Comparison of ENCODE assay signal across 8 cellular contexts in the genomic region with DNA sequence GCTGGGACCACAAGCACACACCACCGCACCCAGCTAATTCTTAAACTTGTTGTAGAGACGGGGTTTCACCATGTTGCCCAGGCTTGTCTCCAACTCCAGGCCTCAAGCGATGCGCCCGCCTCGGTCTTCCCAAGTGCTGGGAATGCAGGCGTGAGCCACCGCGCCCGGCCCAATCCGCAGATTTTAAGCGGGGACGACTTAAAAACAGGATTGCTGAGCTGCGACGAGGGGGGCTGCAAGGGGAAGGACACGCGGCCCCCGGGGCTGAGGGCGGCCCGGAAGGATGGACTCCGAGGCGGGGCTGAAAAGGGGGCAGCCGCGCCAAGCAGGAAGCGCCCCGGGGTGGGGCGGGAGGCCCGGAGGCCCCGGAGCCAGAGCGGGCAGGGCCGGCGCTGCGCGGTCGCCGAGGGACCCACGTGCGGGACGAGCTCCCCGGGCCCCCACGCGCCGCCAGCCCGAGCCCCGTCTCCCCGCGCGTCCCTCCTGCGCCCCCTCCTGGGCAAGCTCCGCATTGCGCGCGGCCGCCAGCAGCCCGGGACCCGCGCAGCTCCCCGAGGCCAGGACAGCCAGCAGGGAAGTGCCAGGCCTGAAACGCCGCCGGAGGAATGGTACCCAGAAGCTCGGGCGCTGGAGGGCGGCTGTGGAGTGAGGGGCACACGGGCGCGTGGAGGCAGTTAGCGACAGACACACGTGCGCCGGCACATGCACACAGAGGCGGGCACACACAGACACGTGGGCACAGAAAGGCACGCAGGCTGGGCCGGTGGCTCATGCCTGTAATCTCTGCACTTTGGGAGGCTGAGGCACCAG. TPM values are rescaled to one million over a fixed set of nuclear protein-coding genes. Genes with fewer than 3 reads are reported as not detected.
DNase-seq lines count a peak whose midpoint lies in the region; ATAC-seq and TF ChIP-seq lines count a peak whose summit lies in the region.

No MANE protein-coding gene starts in this region.

- no peak for TF ChIP-seq POLR2A in Peyer's patch (IDR thresholded peaks at IDR 0.05)
- no peak for TF ChIP-seq POLR2A in stomach (IDR thresholded peaks at IDR 0.05)

- H3K4me3 Mint-ChIP-seq in activated T-helper 2 cell treated with anti-CD3 and anti-CD28 coated beads, Interferon-gamma antibody, Interleukin-2, Interleukin-4, amounts not matched to agents 10 μg/mL and 5 μg/mL and 100 μg/mL, durations not matched to agents 14 hours and 24 hours and 36 hours (ENCODE audit: low read depth), result no peak overlapping the region

- TF ChIP-seq CTCF in Peyer's patch (IDR thresholded peaks at IDR 0.05) (peak; percentile 80 to 96 (median 91)), fibroblast of villous mesenchyme (IDR thresholded peaks at IDR 0.05; ENCODE audit: insufficient read depth, low read depth, low read length) (peak; percentile 71), neutrophil (IDR thresholded peaks at IDR 0.05) (peak; percentile 94), stomach (IDR thresholded peaks at IDR 0.05) (peak in 5 of 7 experiments; percentile 57 to 94 (median 79))

- H3K9me3 Mint-ChIP-seq in activated T-helper 2 cell treated with anti-CD3 and anti-CD28 coated beads, Interferon-gamma antibody, Interleukin-2, Interleukin-4, amounts not matched to agents 10 μg/mL and 5 μg/mL and 100 μg/mL, durations not matched to agents 14 hours and 24 hours and 36 hours, result no peaks in the 10 kb centered on the region

- no peaks in the 10 kb centered on the region for H3K36me3 Mint-ChIP-seq in activated T-helper 2 cell treated with anti-CD3 and anti-CD28 coated beads, Interferon-gamma antibody, Interleukin-2, Interleukin-4, amounts not matched to agents 10 μg/mL and 5 μg/mL and 100 μg/mL, durations not matched to agents 14 hours and 24 hours and 36 hours (ENCODE audit: low read depth)

- H3K27ac ChIP-seq in Peyer's patch (no peak overlapping the region), neutrophil (no peak overlapping the region), stomach (peak overlapping the region in 1 of 5 donors; percentile 58)

- peak; percentile 94 for DNase-seq in AG20443 (ENCODE audit: low spot score)
- DNase-seq in Peyer's patch, result peak; percentile 64 to 87 (median 84)
- peak; percentile 61 for DNase-seq in activated T-helper 2 cell treated with anti-CD3 and anti-CD28 coated beads, Interferon-gamma antibody, Interleukin-2, Interleukin-4, amounts not matched to agents 10 μg/mL and 5 μg/mL and 100 μg/mL, durations not matched to agents 14 hours and 24 hours and 36 hours (ENCODE audit: low spot score)
- peak; percentile 38 for DNase-seq in fibroblast of villous mesenchyme (ENCODE audit: low read depth)
- DNase-seq in stomach, result peak; percentile 79
- DNase-seq in NCI-H187 treated with DMSO at 0.1 percent for 48 hours (lab: John Stamatoyannopoulos, UW), result no peak

- H3K4me3 ChIP-seq in Peyer's patch, result peak overlapping the region; percentile 16 to 55 (median 44)
- no peak overlapping the region for H3K4me3 ChIP-seq in fibroblast of villous mesenchyme (ENCODE audit: low read depth, low read length)
- no peak overlapping the region for H3K4me3 ChIP-seq in neutrophil (ENCODE audit: low read depth in 1 of 2, low read length in 1 of 2)
- peak overlapping the region; percentile 28 to 45 (median 32) for H3K4me3 ChIP-seq in stomach

- H3K27ac Mint-ChIP-seq in activated T-helper 2 cell treated with anti-CD3 and anti-CD28 coated beads, Interferon-gamma antibody, Interleukin-2, Interleukin-4, amounts not matched to agents 10 μg/mL and 5 μg/mL and 100 μg/mL, durations not matched to agents 14 hours and 24 hours and 36 hours, result no peak overlapping the region

- 9 to 19% (median 15%) methylated on average over 21 to 75 of the region's 75 CpGs for WGBS in stomach, 5 donors

- no peaks in the 10 kb centered on the region for H3K9me3 ChIP-seq in Peyer's patch
- no peaks in the 10 kb centered on the region for H3K9me3 ChIP-seq in neutrophil
- H3K9me3 ChIP-seq in stomach, result peaks cover 0 to 8% (median 0%) of the 10 kb centered on the region in 4 donors

- intact Hi-C loops in activated T-helper 2 cell treated with anti-CD3 and anti-CD28 coated beads, Interferon-gamma antibody, Interleukin-2, Interleukin-4, amounts not matched to agents 10 μg/mL and 5 μg/mL and 100 μg/mL, durations not matched to agents 14 hours and 24 hours and 36 hours (cut with micrococcal nuclease), result loop anchor here (2.0 to 5.0 kb wide), 2 partner anchors 84 to 102 kb away; no protein-coding TSS in a partner anchor
- intact Hi-C loops in stomach (cut with DNase I; ENCODE audit: low total_unique reads), result loop anchor here (5.0 kb wide), 1 partner anchor 82 kb away; no protein-coding TSS in a partner anchor

- peaks cover 8 to 55% (median 15%) of the 10 kb centered on the region in 4 donors for H3K4me1 ChIP-seq in Peyer's patch
- H3K4me1 ChIP-seq in neutrophil (ENCODE audit: control insufficient read depth in 1 of 2, insufficient read depth in 1 of 2, low read depth in 1 of 2, low read length in 1 of 2), result peaks cover 6 to 14% of the 10 kb centered on the region in 2 experiments
- peaks cover 10 to 56% (median 39%) of the 10 kb centered on the region in 4 donors for H3K4me1 ChIP-seq in stomach

- H3K4me1 Mint-ChIP-seq in activated T-helper 2 cell treated with anti-CD3 and anti-CD28 coated beads, Interferon-gamma antibody, Interleukin-2, Interleukin-4, amounts not matched to agents 10 μg/mL and 5 μg/mL and 100 μg/mL, durations not matched to agents 14 hours and 24 hours and 36 hours (ENCODE audit: low read depth), result peaks cover 10% of the 10 kb centered on the region

- ATAC-seq in GM21367 (IDR thresholded peaks at IDR 0.05; ENCODE audit: unreplicated experiment), result peak; percentile 44

- no peak for TF ChIP-seq EP300 in stomach (IDR thresholded peaks at IDR 0.05)

- peaks cover 29% of the 10 kb centered on the region for H3K27me3 Mint-ChIP-seq in activated T-helper 2 cell treated with anti-CD3 and anti-CD28 coated beads, Interferon-gamma antibody, Interleukin-2, Interleukin-4, amounts not matched to agents 10 μg/mL and 5 μg/mL and 100 μg/mL, durations not matched to agents 14 hours and 24 hours and 36 hours (ENCODE audit: low read depth)

- H3K36me3 ChIP-seq in Peyer's patch (no peaks in the 10 kb centered on the region), neutrophil (no peaks in the 10 kb centered on the region), stomach (no peaks in the 10 kb centered on the region)

- H3K27me3 ChIP-seq in Peyer's patch (no peaks in the 10 kb centered on the region), neutrophil (peaks cover 91% of the 10 kb centered on the region), stomach (peaks cover 3 to 85% (median 34%) of the 10 kb centered on the region in 3 donors)

RNA-seq across cellular contexts. Expression of gene PRKCZ, which starts 5.5 kb away (rescaled TPM):
- total RNA-seq in Peyer's patch (100 to 1,000 TPM in 2 of 4 donors, 10 to 100 TPM in 2; 51.2 to 105 (median 93.6) TPM), fibroblast of villous mesenchyme (2.6 and 5.2 TPM in 2 replicates), stomach (10 to 100 TPM; 11.1 to 55.8 (median 21.3) TPM)
- total RNA-seq in activated T-helper 2 cell treated with anti-CD3 and anti-CD28 coated beads, Interferon-gamma antibody, Interleukin-2, Interleukin-4, amounts not matched to agents 10 μg/mL and 5 μg/mL and 100 μg/mL, durations not matched to agents 14 hours and 24 hours and 36 hours, result 3.6 and 4.5 TPM in 2 replicates
- 10 to 100 TPM; 23.7 to 38.8 (median 27.3) TPM for polyA plus RNA-seq in stomach

RNA-seq across cellular contexts. Expression of gene GABRD, which starts 25.6 kb away (rescaled TPM):
- total RNA-seq in Peyer's patch, result not detected
- not detected in 2 replicates for total RNA-seq in activated T-helper 2 cell treated with anti-CD3 and anti-CD28 coated beads, Interferon-gamma antibody, Interleukin-2, Interleukin-4, amounts not matched to agents 10 μg/mL and 5 μg/mL and 100 μg/mL, durations not matched to agents 14 hours and 24 hours and 36 hours
- total RNA-seq in fibroblast of villous mesenchyme, result not detected in 2 replicates
- 1 to 10 TPM in 1 of 5 donors, not detected in 4; 1.5 TPM for total RNA-seq in stomach
- polyA plus RNA-seq in stomach, result under 1 TPM in 2 of 3 donors, not detected in 1; 0.50 to 0.95 TPM

RNA-seq across cellular contexts. Expression of gene CFAP74, which starts 41.1 kb away (rescaled TPM):
- total RNA-seq in Peyer's patch (1 to 10 TPM in 1 of 4 donors, under 1 TPM in 2, not detected in 1; 0.35 to 1.1 (median 0.83) TPM), fibroblast of villous mesenchyme (not detected in 2 replicates), stomach (under 1 TPM in 1 of 5 donors, not detected in 4; under 0.01 TPM)
- not detected in 2 replicates for total RNA-seq in activated T-helper 2 cell treated with anti-CD3 and anti-CD28 coated beads, Interferon-gamma antibody, Interleukin-2, Interleukin-4, amounts not matched to agents 10 μg/mL and 5 μg/mL and 100 μg/mL, durations not matched to agents 14 hours and 24 hours and 36 hours
- polyA plus RNA-seq in stomach, result not detected

Comparison
In these comparisons a context has a peak if more than half of its experiments do, and no peak if none do; other contexts are left out.
1. H3K4me3 ChIP-seq: peak in Peyer's patch (4 of 4) and stomach (4 of 4); none in fibroblast of villous mesenchyme (single experiment) and neutrophil (0 of 2).
2. Peak in every context shown above with its lines, with median percentiles within 50 percentile points of each other: CTCF ChIP-seq.